In genomic region chr9:132986114-132986513, GRCh38 we compare ENCODE assay signal across 22 cellular contexts. TPM values are rescaled to one million over a fixed set of nuclear protein-coding genes. Genes with fewer than 3 reads are reported as not detected.
DNase-seq lines count a peak whose midpoint lies in the region; ATAC-seq and TF ChIP-seq lines count a peak whose summit lies in the region.
"Had no signal": no experiment of that assay in that cellular context is flagged by ENCODE, and none has a peak within 500 bp of the region (broad histone marks: within the 10 kb centered on the region; RNA-seq: fewer than 3 reads in every experiment).

No MANE protein-coding gene starts in this region.

- no peaks in the 10 kb centered on the region for H3K9me3 ChIP-seq in BLaER1
- H3K9me3 ChIP-seq in right cardiac atrium (ENCODE audit: control insufficient read depth, low read length) = no peaks in the 10 kb centered on the region
- H3K9me3 ChIP-seq: HAP-1, MG63, SK-N-SH had no signal

- intact Hi-C loops in right cardiac atrium (cut with DNase I) = no loop called here

- H3K36me3 ChIP-seq in BLaER1 (no peaks in the 10 kb centered on the region), H7 (replicated peaks; ENCODE audit: control insufficient read depth, insufficient read depth, low read length) (no peaks in the 10 kb centered on the region)
- H3K36me3 ChIP-seq: HAP-1, MG63 had no signal

- H3K9ac ChIP-seq in BLaER1 = no peak overlapping the region
- H3K9ac ChIP-seq: SK-N-SH had no signal

- no peaks in the 10 kb centered on the region for H3K36me3 Mint-ChIP-seq in HFFc6 (ENCODE audit: low read depth)
- H3K36me3 Mint-ChIP-seq: CD4-positive, alpha-beta memory T cell; IgD-negative memory B cell had no signal

- no peaks in the 10 kb centered on the region for H4K20me1 ChIP-seq in BLaER1

- peak; percentile 7 for DNase-seq in H7
- peak; percentile 62 to 72 for DNase-seq in erythroblast (lab: John Stamatoyannopoulos, UW)
- DNase-seq in right cardiac atrium = peak in 1 of 3 donors; percentile 63
- no peak for DNase-seq in occipital lobe (lab: John Stamatoyannopoulos, UW)
- DNase-seq in HFFc6 = no peak
- DNase-seq: CD4-positive, alpha-beta memory T cell; DND-41; Kasumi-1; NCI-H1417; NCI-H1694 treated with DMSO at 0.1 percent for 48 hours; NCI-H2107; PC-9; SIG-M5; SK-N-SH had no signal

- H3K4me1 Mint-ChIP-seq in HFFc6 (ENCODE audit: low read depth) = peaks cover 12% of the 10 kb centered on the region
- H3K4me1 Mint-ChIP-seq: CD4-positive, alpha-beta memory T cell had no signal

- H3K9me3 Mint-ChIP-seq in HFFc6 = peaks cover 6% of the 10 kb centered on the region; the same call in 1 of the 2 replicates

- H3K4me3 ChIP-seq in BLaER1 (no peak overlapping the region), H7 (ENCODE audit: insufficient read depth, low read depth, low read length) (no peak overlapping the region), right cardiac atrium (ENCODE audit: low read length) (no peak overlapping the region)
- H3K4me3 ChIP-seq: HAP-1, MG63, PC-9 had no signal

- H3K4me1 ChIP-seq in BLaER1 (peaks cover 92% of the 10 kb centered on the region), right cardiac atrium (ENCODE audit: control insufficient read depth, insufficient read depth, low read length) (peaks cover 2% of the 10 kb centered on the region)
- H3K4me1 ChIP-seq: HAP-1 had no signal

- H3K27me3 ChIP-seq in BLaER1 = peaks cover 10% of the 10 kb centered on the region
- H3K27me3 ChIP-seq in H7 (ENCODE audit: control insufficient read depth, insufficient read depth, low read length) = no peaks in the 10 kb centered on the region
- no peaks in the 10 kb centered on the region for H3K27me3 ChIP-seq in right cardiac atrium (ENCODE audit: control insufficient read depth, insufficient read depth)
- H3K27me3 ChIP-seq: MG63 had no signal

- 57% methylated on average over 13 of the region's 13 CpGs for WGBS in right cardiac atrium

- no peak for TF ChIP-seq CTCF in HFFc6 (IDR thresholded peaks at IDR 0.05)

- H3K27me3 Mint-ChIP-seq in HFFc6 (ENCODE audit: insufficient read depth) = peaks cover 45% of the 10 kb centered on the region

- no peak overlapping the region for H3K27ac ChIP-seq in BLaER1
- H3K27ac ChIP-seq in right cardiac atrium (ENCODE audit: low read length) = no peak overlapping the region
- H3K27ac ChIP-seq: PC-9 had no signal

- no peak for TF ChIP-seq POLR2A in erythroblast (IDR thresholded peaks at IDR 0.05; ENCODE audit: low read length)

- H3K4me3 Mint-ChIP-seq in HFFc6 = no peak overlapping the region
- H3K4me3 Mint-ChIP-seq: CD4-positive, alpha-beta memory T cell; IgD-negative memory B cell had no signal

- H3K27ac Mint-ChIP-seq in HFFc6 = no peak overlapping the region
- H3K27ac Mint-ChIP-seq: CD4-positive, alpha-beta memory T cell; IgD-negative memory B cell had no signal

- peak overlapping the region; percentile 93 for H3K4me2 ChIP-seq in BLaER1
- H3K4me2 ChIP-seq: PC-9, SK-N-SH had no signal

- ATAC-seq in right cardiac atrium (peak; percentile 28 to 57), HG03175 (IDR thresholded peaks at IDR 0.05; ENCODE audit: unreplicated experiment) (no peak)

RNA-seq across cellular contexts. Expression of gene GFI1B, which starts 7.6 kb away (rescaled TPM):
- total RNA-seq in H7 (2014; rRNA removed; shearing (Covaris generic)) = 0.52 TPM in 1 of 2 replicates, not detected in the other
- total RNA-seq in right cardiac atrium (under 1 TPM; 0.32 to 0.56 (median 0.40) TPM), occipital lobe (not detected)
- polyA plus RNA-seq in right cardiac atrium = 0.16 TPM
- under 1 TPM in 1 of 6 experiments, not detected in 5; 0.18 TPM for total RNA-seq in HFFc6 (2021; fragmentation: NEBNext Ultra II Directional; extraction: Animal tissue kit (Norgen Biotek cat#: 25700))
- total RNA-seq: A673; CD4-positive, alpha-beta memory T cell; NCI-H460; PC-9 had no signal
- polyA plus RNA-seq: BJ; CD4-positive, alpha-beta memory T cell; SK-N-SH had no signal

RNA-seq across cellular contexts. Expression of gene TSC1, which starts 41.7 kb away (rescaled TPM):
- 36.8 and 39.0 TPM in 2 replicates for total RNA-seq in H7 (2014; rRNA removed; shearing (Covaris generic))
- total RNA-seq in right cardiac atrium (10 to 100 TPM; 30.5 to 43.1 (median 38.6) TPM), occipital lobe (48.5 TPM)
- 15.7 TPM for polyA plus RNA-seq in right cardiac atrium
- 10 to 100 TPM; 36.0 to 39.7 (median 37.1) TPM for total RNA-seq in HFFc6 (2021; fragmentation: NEBNext Ultra II Directional; extraction: Animal tissue kit (Norgen Biotek cat#: 25700))

RNA-seq across cellular contexts. Expression of gene GTF3C5, which starts 44.7 kb away (rescaled TPM):
- 131 and 133 TPM in 2 replicates for total RNA-seq in H7 (2014; rRNA removed; shearing (Covaris generic))
- total RNA-seq in right cardiac atrium (10 to 100 TPM; 28.9 to 41.1 (median 32.4) TPM), occipital lobe (29.2 TPM)
- 39.2 TPM for polyA plus RNA-seq in right cardiac atrium
- total RNA-seq in HFFc6 (2021; fragmentation: NEBNext Ultra II Directional; extraction: Animal tissue kit (Norgen Biotek cat#: 25700)) = 10 to 100 TPM; 34.5 to 40.2 (median 38.4) TPM

Comparison
In these comparisons a context has a peak if more than half of its experiments do, and no peak if none do; other contexts are left out.
1. DNase-seq: peak in H7 (single experiment) and erythroblast (2 of 2); none in occipital lobe (single experiment) and HFFc6 (single experiment).